Comparison of ENCODE assay signal across 20 cellular contexts in the genomic region with DNA sequence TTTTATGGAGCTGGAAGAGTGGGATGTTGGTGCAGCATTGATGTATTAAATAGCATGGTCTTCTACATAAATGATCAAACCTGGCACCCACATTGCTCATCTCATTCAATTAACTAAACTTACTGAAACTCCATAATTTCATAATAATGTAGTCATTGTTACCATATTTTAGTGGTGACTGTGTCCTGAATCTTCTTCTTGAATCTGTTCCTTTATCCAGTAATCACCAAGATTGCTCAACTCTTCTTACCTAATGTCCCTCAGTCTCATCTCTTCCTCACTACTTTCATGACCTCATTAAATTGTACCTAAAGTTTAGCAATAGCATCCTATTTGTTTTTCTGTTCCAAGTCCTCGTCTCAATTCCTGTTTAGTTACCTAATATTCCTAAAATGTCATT.
DNase-seq lines count a peak whose midpoint lies in the region; ATAC-seq and TF ChIP-seq lines count a peak whose summit lies in the region.
"Had no signal": no experiment of that assay in that cellular context is flagged by ENCODE, and none has a peak within 500 bp of the region (broad histone marks: within the 10 kb centered on the region; RNA-seq: fewer than 3 reads in every experiment).

No MANE protein-coding gene starts in this region.

- H3K9ac ChIP-seq in adipocyte (ENCODE audit: low read length): no peak overlapping the region
- H3K9ac ChIP-seq: BLaER1 treated with 17β-estradiol and CSF1 and Interleukin-3, amounts not matched to agents 10 nM and 100 nM had no signal

- H3K27me3 ChIP-seq in adipocyte (replicated peaks; ENCODE audit: control insufficient read depth, insufficient read depth, low read length) (no peaks in the 10 kb centered on the region), foreskin keratinocyte (no peaks in the 10 kb centered on the region)
- H3K27me3 ChIP-seq: BLaER1 treated with 17β-estradiol and CSF1 and Interleukin-3, amounts not matched to agents 10 nM and 100 nM; hepatocyte had no signal

- no peak for TF ChIP-seq CTCF in foreskin keratinocyte (conservative IDR thresholded peaks at IDR 0.05)

- ATAC-seq in foreskin keratinocyte: peak; percentile 56
- ATAC-seq: GM12878; left cardiac atrium; mucosa of descending colon; stimulated activated effector memory CD8-positive, alpha-beta T cell treated with anti-CD3 and anti-CD28 coated beads, Interleukin-12 subunit alpha, Interleukin-12 subunit beta, amount 100 ng/mL, for 72 hours had no signal

- H3K9me3 ChIP-seq in adipocyte (ENCODE audit: control insufficient read depth, low read length): no peaks in the 10 kb centered on the region
- H3K9me3 ChIP-seq: BLaER1 treated with 17β-estradiol and CSF1 and Interleukin-3, amounts not matched to agents 10 nM and 100 nM; mucosa of descending colon had no signal

- H3K36me3 ChIP-seq in adipocyte (ENCODE audit: control insufficient read depth, insufficient read depth, low read length, severe bottlenecking): no peaks in the 10 kb centered on the region
- H3K36me3 ChIP-seq: BLaER1 treated with 17β-estradiol and CSF1 and Interleukin-3, amounts not matched to agents 10 nM and 100 nM had no signal

- peaks cover 73% of the 10 kb centered on the region for H3K4me1 ChIP-seq in adipocyte (ENCODE audit: control insufficient read depth, insufficient read depth, low read length)
- H3K4me1 ChIP-seq in foreskin keratinocyte: peaks cover 17% of the 10 kb centered on the region
- H3K4me1 ChIP-seq: BLaER1 treated with 17β-estradiol and CSF1 and Interleukin-3, amounts not matched to agents 10 nM and 100 nM had no signal

- H3K4me3 ChIP-seq in adipocyte (ENCODE audit: low read length): no peak overlapping the region
- H3K4me3 ChIP-seq: BLaER1 treated with 17β-estradiol and CSF1 and Interleukin-3, amounts not matched to agents 10 nM and 100 nM; GM12878; hepatocyte; mucosa of descending colon had no signal

- no peak overlapping the region for H3K27ac ChIP-seq in foreskin keratinocyte
- H3K27ac ChIP-seq: BLaER1 treated with 17β-estradiol and CSF1 and Interleukin-3, amounts not matched to agents 10 nM and 100 nM; hepatocyte had no signal

- DNase-seq in AG08396 (ENCODE audit: low spot score) (peak; percentile 13), HT1080 (ENCODE audit: low read depth) (peak; percentile 13), adipocyte (ENCODE audit: low read depth) (peak; percentile 79), foreskin keratinocyte (peak; percentile 72 to 88), NAMALWA (ENCODE audit: low spot score) (no peak), GOT3 (lab: John Stamatoyannopoulos, UW) (no peak), COLO668 (lab: John Stamatoyannopoulos, UW; ENCODE audit: unreplicated experiment) (no peak)
- DNase-seq in activated CD4-positive, CD25-positive, alpha-beta regulatory T cell (lab: John Stamatoyannopoulos, UW): no peak
- DNase-seq: activated CD4-positive, alpha-beta T cell treated with anti-CD3 and anti-CD28 coated beads, Interleukin-2, amount 50 U/mL, for 4 hours; activated T-cell treated with anti-CD3 and anti-CD28 coated beads, Interleukin-2, amount 50 U/mL, for 48 hours; DND-41; left cardiac atrium; mucosa of descending colon; NCI-H1930; NCI-H526; nucleus accumbens had no signal

Comparison
In these comparisons a context has a peak if more than half of its experiments do, and no peak if none do; other contexts are left out.
1. DNase-seq: peak in AG08396 (single experiment), HT1080 (single experiment), adipocyte (single experiment) and foreskin keratinocyte (2 of 2); none in NAMALWA (single experiment), GOT3 (single experiment), COLO668 (single experiment) and activated CD4-positive, CD25-positive, alpha-beta regulatory T cell (0 of 4).